19 cellular contexts compared by ENCODE assay signal in the genomic region with DNA sequence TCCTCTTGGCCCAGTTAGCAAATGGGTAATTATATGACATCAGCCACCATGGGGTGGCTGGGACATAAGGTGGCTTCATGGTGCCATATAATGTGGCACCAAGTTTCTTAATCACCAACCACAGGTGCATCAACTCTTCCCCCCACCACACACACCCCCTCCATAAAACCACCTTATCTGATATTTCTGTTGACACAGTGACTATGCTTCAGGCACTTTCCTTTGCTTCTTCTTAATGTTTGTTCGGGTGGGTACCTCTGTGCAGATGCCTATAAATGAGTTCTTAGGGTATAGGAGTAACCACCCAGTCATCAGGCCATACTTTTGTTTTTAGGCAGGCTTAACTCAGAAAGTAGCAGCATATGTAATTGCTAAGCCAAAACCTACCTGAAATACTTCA. TPM values are rescaled to one million over a fixed set of nuclear protein-coding genes. Genes with fewer than 3 reads are reported as not detected.
A peak's percentile ranks its signal among the peaks of the same experiment; 100 is the strongest.
DNase-seq lines count a peak whose midpoint lies in the region; ATAC-seq and TF ChIP-seq lines count a peak whose summit lies in the region.
"Had no signal": no experiment of that assay in that cellular context is flagged by ENCODE, and none has a peak within 500 bp of the region (broad histone marks: within the 10 kb centered on the region; RNA-seq: fewer than 3 reads in every experiment).

No MANE protein-coding gene starts in this region.

- CTCF ChIA-PET in CD8-positive, alpha-beta T cell (lab: Charles Lee) = interaction anchor here (1.3 kb wide), 1 partner anchor 70 kb away, joined by 3 read pairs; no protein-coding TSS in a partner anchor
- CTCF ChIA-PET in PC-9 (lab: Charles Lee) = interaction anchor here (0.6 kb wide), 3 partner anchors 22 to 596 kb away, joined by 3 read pairs; partner anchors contain the start of gene RNF43

- POLR2A ChIA-PET in CD8-positive, alpha-beta T cell (lab: Charles Lee) = no interaction called here
- POLR2A ChIA-PET in PC-9 (lab: Charles Lee; ENCODE audit: unreplicated experiment) = no interaction called here

- no peaks in the 10 kb centered on the region for H3K9me3 Mint-ChIP-seq in CD8-positive, alpha-beta T cell
- H3K9me3 Mint-ChIP-seq: activated CD4-positive, alpha-beta T cell treated with anti-CD3 and anti-CD28 coated beads, Interleukin-2, amount 10 ng/mL, durations not matched to agents 24 days and 14 days; nephron progenitor cell had no signal

- H3K4me3 ChIP-seq in CD8-positive, alpha-beta T cell (ENCODE audit: low read depth, low read length) = no peak overlapping the region
- H3K4me3 ChIP-seq in PC-9 = no peak overlapping the region
- no peak overlapping the region for H3K4me3 ChIP-seq in left lung
- H3K4me3 ChIP-seq: gastroesophageal sphincter, GM23248 had no signal

- H3K27ac ChIP-seq in CD8-positive, alpha-beta T cell (ENCODE audit: low read depth, low read length) = no peak overlapping the region
- H3K27ac ChIP-seq in PC-9 (0 out of 2 replicates have a peak overlapping the region, but pooled peaks have one; percentile 0), left lung (no peak overlapping the region)
- H3K27ac ChIP-seq: gastroesophageal sphincter, GM23248 had no signal

- no peaks in the 10 kb centered on the region for H3K27me3 ChIP-seq in CD8-positive, alpha-beta T cell (ENCODE audit: insufficient read depth, low read length)
- H3K27me3 ChIP-seq in PC-9 (ENCODE audit: insufficient read depth, low read depth) (peaks cover 59% of the 10 kb centered on the region), left lung (no peaks in the 10 kb centered on the region)

- no peak overlapping the region for H2AFZ ChIP-seq in PC-9
- H2AFZ ChIP-seq: GM23248 had no signal

- H3F3A ChIP-seq in PC-9 (ENCODE audit: insufficient read depth, low read depth) = peaks cover 13% of the 10 kb centered on the region

- no peaks in the 10 kb centered on the region for H3K9me2 ChIP-seq in PC-9 (ENCODE audit: insufficient read depth)

- no peak for TF ChIP-seq CTCF in CD8-positive, alpha-beta T cell (IDR thresholded peaks at IDR 0.05)
- TF ChIP-seq CTCF in PC-9 (conservative IDR thresholded peaks at IDR 0.05) (no peak), left lung (IDR thresholded peaks at IDR 0.05) (no peak)

- no peaks in the 10 kb centered on the region for H3K4me1 ChIP-seq in CD8-positive, alpha-beta T cell (ENCODE audit: insufficient read depth, low read length)
- peaks cover 48% of the 10 kb centered on the region for H3K4me1 ChIP-seq in PC-9 (replicated peaks; ENCODE audit: insufficient read depth)
- peaks cover 10 to 16% of the 10 kb centered on the region in 2 donors for H3K4me1 ChIP-seq in left lung
- H3K4me1 ChIP-seq: gastroesophageal sphincter had no signal

- no peak overlapping the region for H3K4me3 Mint-ChIP-seq in CD8-positive, alpha-beta T cell
- H3K4me3 Mint-ChIP-seq: activated CD4-positive, alpha-beta T cell treated with anti-CD3 and anti-CD28 coated beads, Interleukin-2, amount 10 ng/mL, durations not matched to agents 24 days and 14 days; CD14-positive monocyte; nephron progenitor cell had no signal

- BruUV-seq in PC-9 (replicated peaks; lab: Mats Ljungman, UMichigan) = no TSS peak

- peaks cover 6% of the 10 kb centered on the region for H3K4me1 Mint-ChIP-seq in CD8-positive, alpha-beta T cell (ENCODE audit: low read depth)

- ATAC-seq in CD8-positive, alpha-beta T cell = peak; percentile 79
- ATAC-seq in left lung = peak; percentile 43
- no peak for ATAC-seq in GM21381 (IDR thresholded peaks at IDR 0.05; ENCODE audit: unreplicated experiment)
- ATAC-seq in GM21786 (IDR thresholded peaks at IDR 0.05; ENCODE audit: unreplicated experiment) = no peak
- ATAC-seq: gastroesophageal sphincter had no signal

- no peaks in the 10 kb centered on the region for H4K20me1 ChIP-seq in PC-9 (ENCODE audit: insufficient read depth)

- no peaks in the 10 kb centered on the region for H3K9me3 ChIP-seq in CD8-positive, alpha-beta T cell (ENCODE audit: low read length)
- H3K9me3 ChIP-seq in PC-9 (ENCODE audit: insufficient read depth, low read depth) = no peaks in the 10 kb centered on the region
- H3K9me3 ChIP-seq in left lung = no peaks in the 10 kb centered on the region
- H3K9me3 ChIP-seq: gastroesophageal sphincter had no signal

- no peaks in the 10 kb centered on the region for H3K27me3 Mint-ChIP-seq in CD8-positive, alpha-beta T cell (ENCODE audit: low read depth)

- intact Hi-C loops in CD8-positive, alpha-beta T cell (cut with DNase I, micrococcal nuclease) = no loop called here
- intact Hi-C loops in PC-9 (cut with micrococcal nuclease; ENCODE audit: unreplicated experiment) = no loop called here
- intact Hi-C loops in left lung (cut with DNase I) = no loop called here

- peak overlapping the region; percentile 40 for H3K4me2 ChIP-seq in PC-9

- H3K36me3 ChIP-seq in CD8-positive, alpha-beta T cell (ENCODE audit: insufficient read depth, low read length) = no peaks in the 10 kb centered on the region
- H3K36me3 ChIP-seq in PC-9 (ENCODE audit: low read depth) (no peaks in the 10 kb centered on the region), left lung (no peaks in the 10 kb centered on the region)
- H3K36me3 ChIP-seq: gastroesophageal sphincter had no signal

- H3K27ac Mint-ChIP-seq in CD8-positive, alpha-beta T cell = no peak overlapping the region
- H3K27ac Mint-ChIP-seq: activated CD4-positive, alpha-beta T cell treated with anti-CD3 and anti-CD28 coated beads, Interleukin-2, amount 10 ng/mL, durations not matched to agents 24 days and 14 days; CD14-positive monocyte; nephron progenitor cell had no signal

- H3K36me3 Mint-ChIP-seq in CD8-positive, alpha-beta T cell = no peaks in the 10 kb centered on the region
- H3K36me3 Mint-ChIP-seq: CD14-positive monocyte had no signal

- no peaks in the 10 kb centered on the region for H3K79me2 ChIP-seq in PC-9 (ENCODE audit: low read depth)

- DNase-seq in NCI-H146 (lab: John Stamatoyannopoulos, UW) (peak; percentile 20), NCI-H146 treated with DMSO at 0.1 percent for 48 hours (lab: John Stamatoyannopoulos, UW; ENCODE audit: unreplicated experiment) (no peak), PC-9 (peak; percentile 37 to 95), left lung (no peak), SKM-1 treated with dmso at 0.1 percent for 144 hours (lab: John Stamatoyannopoulos, UW; ENCODE audit: unreplicated experiment) (no peak)
- DNase-seq in CD8-positive, alpha-beta T cell = no peak
- DNase-seq: 8988T; activated CD4-positive, alpha-beta T cell treated with anti-CD3 and anti-CD28 coated beads, Interleukin-2, amount 10 ng/mL, durations not matched to agents 24 days and 14 days; cortex of kidney; EL; GM23248; NCI-H2171 treated with DMSO at 0.1 percent for 48 hours; nephron progenitor cell; NK-92 treated with Interleukin-12 subunit alpha and Interleukin-12 subunit beta, amount 100 ng/mL, for 24 hours; SHP77 had no signal

RNA-seq across cellular contexts. Expression of gene RNF43, which starts 29.5 kb away (rescaled TPM):
- 1 to 10 TPM in 1 of 2 experiments, under 1 TPM in 1; 0.61 to 1.0 TPM for total RNA-seq in CD8-positive, alpha-beta T cell
- total RNA-seq in PC-9 (2021) = 0.33 TPM in 1 of 2 replicates, not detected in the other
- 10 to 100 TPM in 1 of 2 donors, 1 to 10 TPM in 1; 6.8 to 13.4 TPM for total RNA-seq in left lung

RNA-seq across cellular contexts. Expression of gene SUPT4H1, which starts 35.8 kb away (rescaled TPM):
- total RNA-seq in CD8-positive, alpha-beta T cell = 10 to 100 TPM; 45.2 to 59.7 TPM
- total RNA-seq in PC-9 (2021) = 72.2 and 74.8 TPM in 2 replicates
- total RNA-seq in left lung = 10 to 100 TPM; 68.4 to 69.0 TPM

RNA-seq across cellular contexts. Expression of gene TSPOAP1, which starts 59.2 kb away (rescaled TPM):
- 10 to 100 TPM; 27.9 to 35.3 TPM for total RNA-seq in CD8-positive, alpha-beta T cell
- total RNA-seq in PC-9 (2021) (0.15 and 0.18 TPM in 2 replicates), left lung (10 to 100 TPM in 1 of 2 donors, 1 to 10 TPM in 1; 7.9 to 10.2 TPM)

Comparison
In these comparisons a context has a peak if more than half of its experiments do, and no peak if none do; other contexts are left out.
1. DNase-seq: peak in NCI-H146 (single experiment) and PC-9 (2 of 2); none in NCI-H146 treated with DMSO at 0.1 percent for 48 hours (single experiment), CD8-positive, alpha-beta T cell (0 of 7), left lung (0 of 2) and SKM-1 treated with dmso at 0.1 percent for 144 hours (single experiment).
2. ATAC-seq: peak in CD8-positive, alpha-beta T cell (single experiment) and left lung (single experiment); none in GM21381 (single experiment) and GM21786 (single experiment).